ENCODE assay signal across 17 cellular contexts in the genomic region with DNA sequence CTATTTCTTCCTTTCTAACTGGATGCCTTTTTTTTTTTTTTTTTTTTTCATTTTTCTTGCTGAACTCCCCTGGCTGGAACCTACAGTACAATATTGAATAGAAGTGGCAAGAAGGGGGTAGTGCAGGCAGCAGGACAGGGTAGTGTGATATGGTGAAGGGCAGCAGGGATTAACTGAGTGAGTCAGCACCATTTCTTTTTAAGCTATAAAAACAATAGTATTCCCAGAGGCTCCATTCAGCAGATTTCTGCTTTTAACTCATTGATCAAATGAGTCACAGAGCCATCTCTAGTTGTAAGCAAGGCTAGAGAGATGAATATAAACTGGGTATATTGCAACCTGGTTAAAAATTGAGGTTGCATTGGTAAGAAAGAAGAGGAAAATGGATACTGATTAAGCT. TPM values are rescaled to one million over a fixed set of nuclear protein-coding genes. Genes with fewer than 3 reads are reported as not detected.
DNase-seq lines count a peak whose midpoint lies in the region; ATAC-seq and TF ChIP-seq lines count a peak whose summit lies in the region.
"Had no signal": no experiment of that assay in that cellular context is flagged by ENCODE, and none has a peak within 500 bp of the region (broad histone marks: within the 10 kb centered on the region; RNA-seq: fewer than 3 reads in every experiment).

No MANE protein-coding gene starts in this region.

- CTCF ChIA-PET in AG04450 (lab: Charles Lee), result interaction anchor here (0.7 to 2.2 kb wide), 2 partner anchors 24 to 47 kb away, joined by 3 to 18 read pairs; no protein-coding TSS in a partner anchor

- no peak for ATAC-seq in activated T-helper 17 cell treated with anti-CD3 and anti-CD28 coated beads, Interleukin-2, amount 50 U/mL, for 72 hours (replicated peaks)
- ATAC-seq in GM21515 (IDR thresholded peaks at IDR 0.05; ENCODE audit: unreplicated experiment), result no peak
- ATAC-seq: gastroesophageal sphincter had no signal

- intact Hi-C loops in dorsolateral prefrontal cortex (cut with DNase I), result loop anchor here (5.0 kb wide), 1 partner anchor 43 kb away; no protein-coding TSS in a partner anchor

- POLR2A ChIA-PET in AG04450 (lab: Yijun Ruan, JAX), result interaction anchor here (0.7 to 0.8 kb wide), 2 partner anchors 10 to 23 kb away, joined by 9 read pairs; no protein-coding TSS in a partner anchor

- H3K4me3 ChIP-seq in AG04450 (ENCODE audit: low read depth, low read length), result no peak overlapping the region
- H3K4me3 ChIP-seq in fibroblast of pulmonary artery (replicated peaks; ENCODE audit: low read depth, low read length), result no peak overlapping the region
- H3K4me3 ChIP-seq in dorsolateral prefrontal cortex, result no peak overlapping the region
- H3K4me3 ChIP-seq: gastroesophageal sphincter, prostate gland, upper lobe of left lung had no signal

- no peaks in the 10 kb centered on the region for H3K36me3 Mint-ChIP-seq in HFFc6 (ENCODE audit: low read depth)
- H3K36me3 Mint-ChIP-seq in activated T-helper 17 cell treated with anti-CD3 and anti-CD28 coated beads, Interleukin-2, amount 50 U/mL, for 72 hours (ENCODE audit: low read depth), result no peaks in the 10 kb centered on the region

- no peaks in the 10 kb centered on the region for H3K9me3 ChIP-seq in AG04450 (ENCODE audit: control insufficient read depth, insufficient read depth, low read length)
- H3K9me3 ChIP-seq: gastroesophageal sphincter, prostate gland, upper lobe of left lung had no signal

- no peak for DNase-seq in AG04450 (ENCODE audit: low read depth, low spot score)
- DNase-seq in HFFc6, result peak; percentile 65
- peak; percentile 25 for DNase-seq in T1000 (lab: John Stamatoyannopoulos, UW)
- peak; percentile 57 for DNase-seq in fibroblast of pulmonary artery (ENCODE audit: low read depth)
- no peak for DNase-seq in hippocampal formation (lab: John Stamatoyannopoulos, UW)
- no peak for DNase-seq in dorsolateral prefrontal cortex
- DNase-seq: activated B cell treated with CpG ODN at 0.5 μM for 24 hours; KG1; NCI-H2081; NK-92 treated with Interleukin-12 subunit alpha and Interleukin-12 subunit beta, amount 100 ng/mL, for 24 hours; upper lobe of left lung had no signal

- H3K27ac ChIP-seq in AG04450 (ENCODE audit: low read depth, low read length), result no peak overlapping the region
- H3K27ac ChIP-seq in dorsolateral prefrontal cortex, result no peak overlapping the region
- H3K27ac ChIP-seq: gastroesophageal sphincter, prostate gland, upper lobe of left lung had no signal

- TF ChIP-seq CTCF in AG04450 (IDR thresholded peaks at IDR 0.05; ENCODE audit: low read depth, low read length), result 0 out of 2 replicates have a peak, but pooled peaks have one; percentile 2
- TF ChIP-seq CTCF in HFFc6 (IDR thresholded peaks at IDR 0.05), result peak; percentile 34
- no peak for TF ChIP-seq CTCF in fibroblast of pulmonary artery (IDR thresholded peaks at IDR 0.05; ENCODE audit: low read length, missing control alignments)
- TF ChIP-seq CTCF in dorsolateral prefrontal cortex (IDR thresholded peaks at IDR 0.05 in 54 of 56, conservative IDR thresholded peaks at IDR 0.05 in 2 of 56; ENCODE audit: low read depth in 1 of 56, partially characterized antibody in 56 of 56), result no peak

- peak overlapping the region; percentile 24; the same call in 1 of the 2 replicates for H3K27ac Mint-ChIP-seq in HFFc6
- no peak overlapping the region for H3K27ac Mint-ChIP-seq in activated T-helper 17 cell treated with anti-CD3 and anti-CD28 coated beads, Interleukin-2, amount 50 U/mL, for 72 hours
- H3K27ac Mint-ChIP-seq: activated B cell treated with CpG ODN at 0.5 μM for 24 hours; B cell; dendritic cell treated with granulocyte-macrophage colony-stimulating factor and Interleukin-4, amounts not matched to agents 40 ng/mL and 50 ng/mL, for 4 days had no signal

- no peaks in the 10 kb centered on the region for H3K9me3 Mint-ChIP-seq in HFFc6
- peaks cover 13% of the 10 kb centered on the region for H3K9me3 Mint-ChIP-seq in activated T-helper 17 cell treated with anti-CD3 and anti-CD28 coated beads, Interleukin-2, amount 50 U/mL, for 72 hours
- H3K9me3 Mint-ChIP-seq: activated B cell treated with CpG ODN at 0.5 μM for 24 hours; dendritic cell treated with granulocyte-macrophage colony-stimulating factor and Interleukin-4, amounts not matched to agents 40 ng/mL and 50 ng/mL, for 4 days had no signal

- H3K4me1 Mint-ChIP-seq in HFFc6 (ENCODE audit: low read depth), result peaks cover 44% of the 10 kb centered on the region
- peaks cover 13% of the 10 kb centered on the region for H3K4me1 Mint-ChIP-seq in activated T-helper 17 cell treated with anti-CD3 and anti-CD28 coated beads, Interleukin-2, amount 50 U/mL, for 72 hours

- no peak overlapping the region for H3K4me3 Mint-ChIP-seq in HFFc6
- H3K4me3 Mint-ChIP-seq in activated T-helper 17 cell treated with anti-CD3 and anti-CD28 coated beads, Interleukin-2, amount 50 U/mL, for 72 hours, result no peak overlapping the region
- H3K4me3 Mint-ChIP-seq: activated B cell treated with CpG ODN at 0.5 μM for 24 hours; B cell; dendritic cell treated with granulocyte-macrophage colony-stimulating factor and Interleukin-4, amounts not matched to agents 40 ng/mL and 50 ng/mL, for 4 days had no signal

- H3K27me3 ChIP-seq in AG04450 (ENCODE audit: control insufficient read depth, insufficient read depth, low read length), result no peaks in the 10 kb centered on the region
- peaks cover 0 to 4% (median 0%) of the 10 kb centered on the region in 45 donors for H3K27me3 ChIP-seq in dorsolateral prefrontal cortex
- H3K27me3 ChIP-seq: gastroesophageal sphincter, upper lobe of left lung had no signal

- no peaks in the 10 kb centered on the region; the same call in none of the 2 replicates for H3K27me3 Mint-ChIP-seq in HFFc6 (ENCODE audit: insufficient read depth)
- H3K27me3 Mint-ChIP-seq in activated T-helper 17 cell treated with anti-CD3 and anti-CD28 coated beads, Interleukin-2, amount 50 U/mL, for 72 hours, result peaks cover 21% of the 10 kb centered on the region

RNA-seq across cellular contexts. Expression of gene SETD7, which starts 53.6 kb away (rescaled TPM):
- 21.5 and 24.9 TPM in 2 replicates for polyA plus RNA-seq in AG04450 (2011; rRNA removed)
- 33.4 and 38.2 TPM in 2 replicates for polyA minus RNA-seq in AG04450 (2011; rRNA and poly(A)+ RNA removed)
- total RNA-seq in HFFc6 (2021; fragmentation: NEBNext Ultra II Directional; extraction: Animal tissue kit (Norgen Biotek cat#: 25700)), result 10 to 100 TPM; 61.5 to 86.6 (median 67.9) TPM
- total RNA-seq in activated T-helper 17 cell treated with anti-CD3 and anti-CD28 coated beads, Interleukin-2, amount 50 U/mL, for 72 hours, result 10 to 100 TPM; 18.0 to 22.7 TPM
- total RNA-seq in dorsolateral prefrontal cortex, result 10 to 100 TPM; 30.8 to 54.7 (median 39.4) TPM

RNA-seq across cellular contexts. Expression of gene MGST2, which starts 56.0 kb away (rescaled TPM):
- 19.3 and 21.9 TPM in 2 replicates for polyA plus RNA-seq in AG04450 (2011; rRNA removed)
- polyA minus RNA-seq in AG04450 (2011; rRNA and poly(A)+ RNA removed), result 6.6 and 7.4 TPM in 2 replicates
- 10 to 100 TPM in 1 of 6 experiments, 1 to 10 TPM in 5; 5.0 to 11.4 (median 5.7) TPM for total RNA-seq in HFFc6 (2021; fragmentation: NEBNext Ultra II Directional; extraction: Animal tissue kit (Norgen Biotek cat#: 25700))
- 10 to 100 TPM; 29.2 to 32.0 TPM for total RNA-seq in activated T-helper 17 cell treated with anti-CD3 and anti-CD28 coated beads, Interleukin-2, amount 50 U/mL, for 72 hours
- total RNA-seq in dorsolateral prefrontal cortex, result 10 to 100 TPM; 10.6 to 42.8 (median 23.2) TPM

Comparison
In these comparisons a context has a peak if more than half of its experiments do, and no peak if none do; other contexts are left out.
1. DNase-seq: peak in HFFc6 (single experiment), T1000 (single experiment) and fibroblast of pulmonary artery (single experiment); none in AG04450 (single experiment), hippocampal formation (0 of 2) and dorsolateral prefrontal cortex (0 of 10).
2. CTCF ChIP-seq: peak in AG04450 (single experiment) and HFFc6 (single experiment); none in fibroblast of pulmonary artery (single experiment) and dorsolateral prefrontal cortex (0 of 56).